ENCODE assay signal across 7 cellular contexts in the genomic region with DNA sequence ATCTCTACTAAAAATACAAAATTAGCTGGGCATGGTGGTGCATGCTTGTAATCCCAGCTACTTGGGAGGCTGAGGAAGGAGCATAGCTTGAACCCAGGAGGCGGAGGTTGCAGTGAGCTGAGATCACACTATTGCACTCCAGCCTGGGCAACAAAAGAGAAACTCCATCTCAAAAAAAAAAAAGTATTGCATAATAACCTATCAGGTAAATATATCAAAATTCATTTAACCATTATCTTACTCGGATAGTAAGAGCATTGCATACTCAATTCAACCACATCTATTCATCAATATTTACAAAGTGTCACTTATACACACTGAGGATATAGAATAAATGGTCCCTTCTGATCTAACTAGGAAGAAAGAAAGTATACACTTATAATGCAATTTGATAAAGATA. TPM values are rescaled to one million over a fixed set of nuclear protein-coding genes. Genes with fewer than 3 reads are reported as not detected.
DNase-seq lines count a peak whose midpoint lies in the region; ATAC-seq and TF ChIP-seq lines count a peak whose summit lies in the region.
"Not testable (repeated sequence)": the region's sequence is repeated elsewhere in the genome, so short reads cannot be mapped to it uniquely, and the experiment has no call there.

No MANE protein-coding gene starts in this region.

- not testable (repeated sequence) for H3K9me3 Mint-ChIP-seq in HFFc6; activated CD4-positive, alpha-beta T cell treated with anti-CD3 and anti-CD28 coated beads, Interleukin-2, amount 10 ng/mL, durations not matched to agents 7 days and 5 days

- not testable (repeated sequence) for H3K36me3 ChIP-seq in ACC112 (ENCODE audit: insufficient read depth, low read length); PC-3 (ENCODE audit: low read depth, low read length); brain microvascular endothelial cell (replicated peaks); osteoblast (ENCODE audit: insufficient read depth, low read length)

- H3K4me1 Mint-ChIP-seq in HFFc6 (ENCODE audit: low read depth), result peaks cover 54% of the 10 kb centered on the region
- H3K4me1 Mint-ChIP-seq in activated CD4-positive, alpha-beta T cell treated with anti-CD3 and anti-CD28 coated beads, Interleukin-2, amount 10 ng/mL, durations not matched to agents 7 days and 5 days, result peaks cover 30% of the 10 kb centered on the region

- not testable (repeated sequence) for H3K79me2 ChIP-seq in ACC112 (ENCODE audit: control insufficient read depth, insufficient read depth, low read length, unreplicated experiment); PC-3 (ENCODE audit: low read length); osteoblast (ENCODE audit: insufficient read depth, low read length)

- not testable (repeated sequence) for H3F3A ChIP-seq in PC-3 (ENCODE audit: low read length, unreplicated experiment)

- not testable (repeated sequence) for H2AFZ ChIP-seq in ACC112 (ENCODE audit: low read length, unreplicated experiment); PC-3 (ENCODE audit: low read length); osteoblast (ENCODE audit: low read length)

- peaks cover 15% of the 10 kb centered on the region for H3K36me3 Mint-ChIP-seq in HFFc6 (ENCODE audit: low read depth)
- not testable (repeated sequence) for H3K36me3 Mint-ChIP-seq in activated CD4-positive, alpha-beta T cell treated with anti-CD3 and anti-CD28 coated beads, Interleukin-2, amount 10 ng/mL, durations not matched to agents 7 days and 5 days (ENCODE audit: low read depth)

- intact Hi-C loops in PC-3 (cut with micrococcal nuclease), result loop anchor here (10.0 kb wide), 1 partner anchor 119 kb away; no protein-coding TSS in a partner anchor

- H4K20me1 ChIP-seq in PC-3 (ENCODE audit: low read length); osteoblast (ENCODE audit: insufficient read depth, low read length): not testable (repeated sequence)

- not testable (repeated sequence) for H3K9ac ChIP-seq in PC-3 (ENCODE audit: low read length)

- CTCF ChIA-PET in PC-3 (lab: Charles Lee), result interaction anchor here (2.0 kb wide), 1 partner anchor 8 kb away, joined by 43 read pairs; a partner anchor contains a TSS
- CTCF ChIA-PET in activated CD4-positive, alpha-beta T cell treated with anti-CD3 and anti-CD28 coated beads, Interleukin-2, amount 10 ng/mL, durations not matched to agents 7 days and 5 days (lab: Charles Lee), result interaction anchor here (0.9 to 7.0 kb wide), 3 partner anchors 8 to 15 kb away, joined by 3 to 92 read pairs (median 8); a partner anchor contains a TSS

- ATAC-seq in PC-3, result not testable (repeated sequence)

- not testable (repeated sequence) for BruUV-seq in PC-3 (replicated peaks; lab: Mats Ljungman, UMichigan)

- POLR2A ChIA-PET in PC-3 (lab: Charles Lee; ENCODE audit: unreplicated experiment); activated CD4-positive, alpha-beta T cell treated with anti-CD3 and anti-CD28 coated beads, Interleukin-2, amount 10 ng/mL, durations not matched to agents 7 days and 5 days (lab: Charles Lee): not testable (repeated sequence)

- DNase-seq in HFFc6; PC-3; activated CD4-positive, alpha-beta T cell treated with anti-CD3 and anti-CD28 coated beads, Interleukin-2, amount 10 ng/mL, durations not matched to agents 7 days and 5 days; brain microvascular endothelial cell; epithelial cell of prostate (ENCODE audit: low read depth, low spot score); osteoblast (ENCODE audit: insufficient read length, low spot score, missing footprints): not testable (repeated sequence)

- H3K27me3 ChIP-seq in ACC112 (ENCODE audit: insufficient read depth, low read length); PC-3 (ENCODE audit: low read length); brain microvascular endothelial cell (replicated peaks); osteoblast (ENCODE audit: insufficient read depth, low read length): not testable (repeated sequence)

- in situ Hi-C loops in brain microvascular endothelial cell (cut with HindIII; ENCODE audit: low pct_ligation_motif_present, low sequenced_read_pairs), result not testable (repeated sequence)

- peak overlapping the region; percentile 98; the same call in 1 of the 2 replicates for H3K27ac ChIP-seq in ACC112 (ENCODE audit: low read depth, low read length)
- peak overlapping the region; percentile 21; the same call in 1 of the 2 replicates for H3K27ac ChIP-seq in PC-3 (ENCODE audit: low read length)
- peak overlapping the region; percentile 98 for H3K27ac ChIP-seq in brain microvascular endothelial cell
- H3K27ac ChIP-seq in epithelial cell of prostate, result peak overlapping the region; percentile 99
- peak overlapping the region; percentile 98 for H3K27ac ChIP-seq in osteoblast (ENCODE audit: low read depth, low read length)

- not testable (repeated sequence) for H3K9me2 ChIP-seq in PC-3 (replicated peaks; ENCODE audit: low read length)

- not testable (repeated sequence) for TF ChIP-seq CTCF in HFFc6 (IDR thresholded peaks at IDR 0.05); PC-3 (conservative IDR thresholded peaks at IDR 0.05; ENCODE audit: low read depth, low read length); brain microvascular endothelial cell (IDR thresholded peaks at IDR 0.05; ENCODE audit: low read depth, low read length, missing control alignments); osteoblast (IDR thresholded peaks at IDR 0.05; ENCODE audit: extremely low read depth, low read depth, low read length)

- peak overlapping the region; percentile 98 for H3K27ac Mint-ChIP-seq in HFFc6
- H3K27ac Mint-ChIP-seq in activated CD4-positive, alpha-beta T cell treated with anti-CD3 and anti-CD28 coated beads, Interleukin-2, amount 10 ng/mL, durations not matched to agents 7 days and 5 days, result peak overlapping the region; percentile 57

- H3K9me3 ChIP-seq in PC-3 (ENCODE audit: low read length); osteoblast (ENCODE audit: low read depth, low read length): not testable (repeated sequence)

- H3K4me1 ChIP-seq in ACC112 (ENCODE audit: control insufficient read depth, insufficient read depth, low read length, unreplicated experiment), result peaks cover 24% of the 10 kb centered on the region
- H3K4me1 ChIP-seq in PC-3 (ENCODE audit: insufficient read depth, low read length), result peaks cover 35% of the 10 kb centered on the region
- peaks cover 25% of the 10 kb centered on the region for H3K4me1 ChIP-seq in osteoblast (ENCODE audit: insufficient read depth, low read length)

- H3K4me3 ChIP-seq in ACC112 (ENCODE audit: low read depth, low read length); PC-3 (ENCODE audit: low read length); brain microvascular endothelial cell (ENCODE audit: low read depth, low read length); osteoblast (ENCODE audit: insufficient read depth, low read length): not testable (repeated sequence)

- not testable (repeated sequence) for H3K4me3 Mint-ChIP-seq in HFFc6; activated CD4-positive, alpha-beta T cell treated with anti-CD3 and anti-CD28 coated beads, Interleukin-2, amount 10 ng/mL, durations not matched to agents 7 days and 5 days

- H3K27me3 Mint-ChIP-seq in HFFc6 (ENCODE audit: insufficient read depth); activated CD4-positive, alpha-beta T cell treated with anti-CD3 and anti-CD28 coated beads, Interleukin-2, amount 10 ng/mL, durations not matched to agents 7 days and 5 days: not testable (repeated sequence)

- not testable (repeated sequence) for H3K4me2 ChIP-seq in PC-3 (ENCODE audit: low read length); osteoblast (ENCODE audit: insufficient read depth, low read length)

RNA-seq across cellular contexts. Expression of a gene that starts 9.1 kb away (rescaled TPM):
- total RNA-seq in HFFc6 (2021; fragmentation: NEBNext Ultra II Directional; extraction: Animal tissue kit (Norgen Biotek cat#: 25700)), result 10 to 100 TPM; 59.0 to 79.2 (median 62.8) TPM
- total RNA-seq in PC-3 (2014; rRNA removed), result 75.4 and 82.5 TPM in 2 replicates
- 10 to 100 TPM; 74.4 to 74.8 TPM for total RNA-seq in activated CD4-positive, alpha-beta T cell treated with anti-CD3 and anti-CD28 coated beads, Interleukin-2, amount 10 ng/mL, durations not matched to agents 7 days and 5 days
- 95.2 and 109 TPM in 2 replicates for total RNA-seq in osteoblast

Comparison
In these comparisons a context has a peak if more than half of its experiments do, and no peak if none do; other contexts are left out.
1. H3K27ac ChIP-seq: peak in every context shown above with its lines; median percentile 99 in epithelial cell of prostate; 98 in ACC112; 98 in brain microvascular endothelial cell; 98 in osteoblast; 21 in PC-3.